In the genomic region with DNA sequence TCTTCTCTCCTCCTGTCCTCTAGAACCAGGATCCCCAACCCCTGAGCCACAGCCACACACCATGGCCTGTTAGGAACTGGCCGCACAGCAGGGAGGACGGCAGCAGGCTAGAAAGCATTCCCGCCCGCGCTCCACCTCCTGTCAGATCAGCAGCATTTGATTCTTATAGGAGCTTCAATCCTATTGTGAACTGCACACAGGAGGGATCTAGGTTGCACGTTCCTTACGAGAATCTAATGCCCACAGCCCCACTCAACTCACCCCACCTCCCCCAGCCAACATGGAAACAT, we compare ENCODE assay signal across 23 cellular contexts.
"Had no signal": no experiment of that assay in that cellular context is flagged by ENCODE, and none has a peak within 500 bp of the region (broad histone marks: within the 10 kb centered on the region; RNA-seq: fewer than 3 reads in every experiment).

No MANE protein-coding gene starts in this region.

- H3K27me3 ChIP-seq: body of pancreas, cardiac muscle cell, testis, vagina had no signal

- DNase-seq: activated B cell treated with CpG ODN at 0.5 μM for 24 hours; activated CD4-positive, alpha-beta T cell treated with anti-CD3 and anti-CD28 coated beads for 36 hours; activated CD4-positive, alpha-beta T cell treated with anti-CD3 and anti-CD28 coated beads, Interleukin-2, amount 50 U/mL, for 48 hours; activated CD8-positive, alpha-beta memory T cell treated with anti-CD3 and anti-CD28 coated beads, Interleukin-2, amount 50 U/mL, for 48 hours; activated effector memory CD4-positive, alpha-beta T cell treated with anti-CD3 and anti-CD28 coated beads, Interleukin-2, amount 50 U/mL, for 16 hours; activated naive CD4-positive, alpha-beta T cell treated with anti-CD3 and anti-CD28 coated beads, Interleukin-2, amount 50 U/mL, for 16 hours; activated naive CD8-positive, alpha-beta T cell treated with anti-CD3 and anti-CD28 coated beads, Interleukin-2, amount 50 U/mL, for 24 hours; activated T-cell treated with anti-CD3 and anti-CD28 coated beads, Interleukin-2, amount 50 U/mL, for 48 hours; body of pancreas; erythroblast; foreskin fibroblast; midbrain; natural killer cell; occipital lobe; posterior cingulate gyrus; spleen; stimulated activated CD4-positive, alpha-beta T cell treated with anti-CD3 and anti-CD28 coated beads, Interleukin-4, amount 100 ng/mL, for 1 hour; stimulated activated naive CD4-positive, alpha-beta T cell; T1000; testis had no signal

- H3K4me3 ChIP-seq: body of pancreas, cardiac muscle cell, spleen, testis, vagina had no signal

- H3K9me3 ChIP-seq: body of pancreas, spleen, testis, vagina had no signal

- H3K4me1 ChIP-seq: body of pancreas, spleen, testis had no signal

- H3K27ac ChIP-seq: body of pancreas, cardiac muscle cell, testis had no signal

- ATAC-seq: activated CD4-positive, alpha-beta T cell treated with anti-CD3 and anti-CD28 coated beads for 36 hours; activated naive CD8-positive, alpha-beta T cell treated with anti-CD3 and anti-CD28 coated beads, Interleukin-2, amount 50 U/mL, for 24 hours; body of pancreas; left lobe of liver; natural killer cell had no signal

- H3K36me3 ChIP-seq: cardiac muscle cell, spleen, vagina had no signal
